In genomic region chr14:55416866-55417265, GRCh38 we compare ENCODE assay signal across 10 cellular contexts. TPM values are rescaled to one million over a fixed set of nuclear protein-coding genes. Genes with fewer than 3 reads are reported as not detected.
A peak's percentile ranks its signal among the peaks of the same experiment; 100 is the strongest.
DNase-seq lines count a peak whose midpoint lies in the region; ATAC-seq, FAIRE-seq and TF ChIP-seq lines count a peak whose summit lies in the region.
"Had no signal": no experiment of that assay in that cellular context is flagged by ENCODE, and none has a peak within 500 bp of the region (broad histone marks: within the 10 kb centered on the region; RNA-seq: fewer than 3 reads in every experiment).

No MANE protein-coding gene starts in this region.

- H4K91ac ChIP-seq in H1 (replicated peaks; ENCODE audit: insufficient read length, low read length), result no peak overlapping the region

- no peak overlapping the region for H2BK5ac ChIP-seq in H1 (ENCODE audit: low read depth, low read length)

- no peak for TF ChIP-seq EP300 in H1 (IDR thresholded peaks at IDR 0.05; ENCODE audit: borderline replicate concordance in 1 of 2, low read depth in 2 of 2, low read length in 2 of 2)
- TF ChIP-seq EP300 in tibial nerve (IDR thresholded peaks at IDR 0.05), result no peak

- no peak overlapping the region for H2AFZ ChIP-seq in H1 (ENCODE audit: low read length)

- no peak overlapping the region for H3K18ac ChIP-seq in H1 (ENCODE audit: extremely low read depth, low read length)

- no peak overlapping the region for H2BK20ac ChIP-seq in H1 (ENCODE audit: low read length)

- H4K5ac ChIP-seq in H1 (ENCODE audit: insufficient read length, low read depth, low read length), result no peak overlapping the region

- H3K4me2 ChIP-seq in H1 (ENCODE audit: insufficient read depth in 1 of 2, low read depth in 2 of 2, low read length in 2 of 2), result no peak overlapping the region

- no peaks in the 10 kb centered on the region for H4K20me1 ChIP-seq in H1 (replicated peaks in 1 of 2; ENCODE audit: control insufficient read depth in 1 of 2, insufficient read depth in 2 of 2, low read length in 2 of 2)

- H3K36me3 ChIP-seq in H1 (ENCODE audit: control insufficient read depth in 2 of 4, insufficient read depth in 4 of 4, low read length in 3 of 4), result no peaks in the 10 kb centered on the region
- no peaks in the 10 kb centered on the region for H3K36me3 ChIP-seq in tibial nerve
- H3K36me3 ChIP-seq: SJSA1 had no signal

- ATAC-seq in HG02588 (IDR thresholded peaks at IDR 0.05; ENCODE audit: unreplicated experiment), result no peak
- no peak for ATAC-seq in left lobe of liver
- ATAC-seq in GM18520 (IDR thresholded peaks at IDR 0.05; ENCODE audit: unreplicated experiment), result no peak

- H3K27me3 ChIP-seq in H1 (replicated peaks in 1 of 4; ENCODE audit: control insufficient read depth in 3 of 4, extremely low read depth in 1 of 4, insufficient read depth in 3 of 4, low read length in 3 of 4) (no peaks in the 10 kb centered on the region), tibial nerve (peaks cover 0 to 11% of the 10 kb centered on the region in 2 donors)

- DNase-seq in stimulated activated CD4-positive, alpha-beta T cell treated with anti-CD3 and anti-CD28 coated beads, Interleukin-15, amount 100 ng/mL, for 24 hours, result peak; percentile 44
- no peak for DNase-seq in stimulated activated CD4-positive, alpha-beta T cell treated with anti-CD3 and anti-CD28 coated beads, Interleukin-12 subunit alpha, Interleukin-12 subunit beta, amount 100 ng/mL, for 4 hours
- peak; percentile 79 for DNase-seq in NCI-H69 (lab: John Stamatoyannopoulos, UW)
- DNase-seq in H1 (ENCODE audit: low read depth in 1 of 2, low spot score in 2 of 2), result peak in 1 of 2 experiments; percentile 58
- no peak for DNase-seq in tibial nerve (ENCODE audit: low spot score in 2 of 2)
- DNase-seq in left lobe of liver (ENCODE audit: low spot score), result no peak

- H3K23me2 ChIP-seq in H1 (ENCODE audit: low read depth, low read length), result peaks cover 2% of the 10 kb centered on the region; the same call in 1 of the 2 replicates

- H3K23ac ChIP-seq in H1 (ENCODE audit: insufficient read length), result no peak overlapping the region

- H4K8ac ChIP-seq in H1 (ENCODE audit: extremely low read depth, insufficient read depth, low read length), result no peak overlapping the region

- no peaks in the 10 kb centered on the region for H3K79me2 ChIP-seq in H1 (ENCODE audit: control insufficient read depth in 1 of 2, insufficient read depth in 2 of 2, low read length in 2 of 2)

- no peak for FAIRE-seq in H1 (lab: Jason Lieb, UNC)
- FAIRE-seq: endothelial cell of umbilical vein had no signal

- no peaks in the 10 kb centered on the region for H3K79me1 ChIP-seq in H1 (ENCODE audit: low read depth, low read length)

- peak; percentile 49 to 72 (median 60) for TF ChIP-seq CTCF in H1 (IDR thresholded peaks at IDR 0.05; ENCODE audit: control extremely low read depth in 1 of 3, insufficient read depth in 1 of 3, low read depth in 1 of 3, low read length in 3 of 3)
- TF ChIP-seq CTCF in tibial nerve (IDR thresholded peaks at IDR 0.05), result no peak

- no peak overlapping the region for H2BK15ac ChIP-seq in H1 (ENCODE audit: low read length)

- H3K14ac ChIP-seq in H1 (ENCODE audit: insufficient read length), result no peak overlapping the region

- no peak overlapping the region for H2AK5ac ChIP-seq in H1 (ENCODE audit: low read depth, low read length)

- peak; percentile 64 to 75 for TF ChIP-seq RAD21 in H1 (IDR thresholded peaks at IDR 0.05 in 1 of 2, conservative IDR thresholded peaks at IDR 0.05 in 1 of 2; ENCODE audit: low read depth in 2 of 2, low read length in 2 of 2)

- H3K9me3 ChIP-seq in H1 (ENCODE audit: insufficient read depth in 2 of 2, low read depth in 1 of 2, low read length in 1 of 2) (no peaks in the 10 kb centered on the region), tibial nerve (no peaks in the 10 kb centered on the region)
- H3K9me3 ChIP-seq: SJSA1 had no signal

- WGBS in H1 (ENCODE audit: extremely low coverage in 1 of 2, insufficient coverage in 1 of 2, insufficient read length in 1 of 2, insufficient replicate concordance in 2 of 2, low coverage in 1 of 2, low lambda C conversion rate in 2 of 2, missing lambda C conversion rate in 1 of 2), 2 experiments, result 46% methylated on average over 5 of the region's 5 CpGs; no CpG with 5 or more reads in 1 of the 2 experiments
- 44 to 45% methylated on average over 5 of the region's 5 CpGs for WGBS in tibial nerve, 2 donors

- CTCF ChIA-PET in H1 (lab: Charles Lee; ENCODE audit: partially characterized antibody), result interaction anchor here (0.5 to 5.9 kb wide), 29 partner anchors 10 to 1104 kb away, joined by 3 to 65 read pairs (median 3); partner anchors contain the start of gene TBPL2

- no peak overlapping the region for H2BK12ac ChIP-seq in H1 (ENCODE audit: low read depth, low read length)

- H3K4me1 ChIP-seq in H1 (replicated peaks in 1 of 4; ENCODE audit: control insufficient read depth in 3 of 4, insufficient read depth in 4 of 4, low read length in 3 of 4) (no peaks in the 10 kb centered on the region; a peak in 1 of 7 replicates), tibial nerve (peaks cover 0 to 4% (median 0%) of the 10 kb centered on the region in 4 donors)

- no peak overlapping the region; a peak in 1 of 7 replicates for H3K9ac ChIP-seq in H1 (replicated peaks in 1 of 4; ENCODE audit: extremely low read depth in 1 of 4, low read depth in 3 of 4, low read length in 3 of 4)

- no peak overlapping the region for H2BK120ac ChIP-seq in H1 (replicated peaks; ENCODE audit: low read depth, low read length)

- no peak overlapping the region for H3K4ac ChIP-seq in H1 (replicated peaks; ENCODE audit: insufficient read length, low read depth, low read length)

- no peak overlapping the region for H3K56ac ChIP-seq in H1 (replicated peaks; ENCODE audit: insufficient read length, low read depth, low read length)

- no peak overlapping the region for H3K27ac ChIP-seq in H1 (ENCODE audit: low read depth, low read length)
- H3K27ac ChIP-seq in tibial nerve, result no peak overlapping the region
- H3K27ac ChIP-seq: SJSA1 had no signal

- POLR2A ChIA-PET in H1 (lab: Charles Lee; ENCODE audit: partially characterized antibody), result interaction anchor here (1.6 kb wide), 1 partner anchor 10 kb away, joined by 6 read pairs; no protein-coding TSS in a partner anchor

- H3K4me3 ChIP-seq in H1 (ENCODE audit: extremely low read depth in 1 of 4, insufficient read depth in 2 of 4, low read depth in 3 of 4, low read length in 4 of 4) (no peak overlapping the region), tibial nerve (no peak overlapping the region)
- H3K4me3 ChIP-seq: SJSA1 had no signal

- TF ChIP-seq POLR2A in H1 (IDR thresholded peaks at IDR 0.05; ENCODE audit: control extremely low read depth in 1 of 2, low read depth in 2 of 2, low read length in 2 of 2) (no peak), tibial nerve (IDR thresholded peaks at IDR 0.05) (no peak)

TF ChIP-seq in H1, 55 proteins besides CTCF, POLR2A, EP300 and RAD21 (continues in another document):
- TF ChIP-seq BCL11A (IDR thresholded peaks at IDR 0.05; ENCODE audit: low read depth in 2 of 2, low read length in 2 of 2) (no peak), NANOG (IDR thresholded peaks at IDR 0.05; ENCODE audit: insufficient read depth, low read depth, low read length, poor library complexity, severe bottlenecking) (no peak), CHD2 (IDR thresholded peaks at IDR 0.05; ENCODE audit: low read length) (no peak), ATF2 (IDR thresholded peaks at IDR 0.05; ENCODE audit: low read length) (no peak), POU5F1 (IDR thresholded peaks at IDR 0.05; ENCODE audit: low read depth, low read length) (no peak), RBBP5 (IDR thresholded peaks at IDR 0.05; ENCODE audit: borderline replicate concordance, low read depth, low read length) (no peak), FOSL1 (IDR thresholded peaks at IDR 0.05; ENCODE audit: insufficient read depth, low read depth, low read length) (no peak), RNF2 (IDR thresholded peaks at IDR 0.05; ENCODE audit: borderline replicate concordance, low read depth, low read length, missing control alignments, poor library complexity, severe bottlenecking) (no peak), ASH2L (IDR thresholded peaks at IDR 0.05; ENCODE audit: low read length) (no peak), TAF7 (optimal IDR thresholded peaks at IDR 0.05; ENCODE audit: borderline replicate concordance, low read depth, low read length) (no peak)

RNA-seq across cellular contexts. Expression of gene ATG14, which starts 5.2 kb away (rescaled TPM):
- total RNA-seq in H1 (2021; fragmentation: NEBNext Ultra II Directional; extraction: Animal tissue kit (Norgen Biotek cat#: 25700)), result 10.8 and 12.2 TPM in 2 replicates
- polyA plus RNA-seq in H1 (2011; rRNA removed), result 4.0 and 4.9 TPM in 2 replicates
- polyA plus RNA-seq in H1 (2011; cell fraction: cytosol; rRNA removed), result 5.4 TPM
- 8.2 TPM for polyA plus RNA-seq in H1 (2011; cell fraction: nucleus; rRNA removed)
- polyA plus RNA-seq in H1 (2012, experiment 1 of 2), result 6.8 to 10.6 TPM (median 8.2 TPM) in 4 replicates
- polyA plus RNA-seq in H1 (2012, experiment 2 of 2), result 2.2 TPM
- 7.0 TPM for polyA plus RNA-seq in H1 (2013, experiment 1 of 2)
- polyA plus RNA-seq in H1 (2013, experiment 2 of 2), result 7.2 TPM
- 10.0 and 11.8 TPM in 2 replicates for polyA minus RNA-seq in H1 (2011; rRNA and poly(A)+ RNA removed)
- 7.6 TPM for polyA minus RNA-seq in H1 (2011; cell fraction: cytosol; rRNA and poly(A)+ RNA removed)
- polyA minus RNA-seq in H1 (2011; cell fraction: nucleus; rRNA and poly(A)+ RNA removed), result 8.2 TPM
- total RNA-seq in tibial nerve (10 to 100 TPM; 10.8 to 18.4 (median 14.7) TPM), left lobe of liver (4.1 TPM)

RNA-seq across cellular contexts. Expression of gene TBPL2, which starts 23.6 kb away (rescaled TPM):
- not detected in 2 replicates for total RNA-seq in H1 (2021; fragmentation: NEBNext Ultra II Directional; extraction: Animal tissue kit (Norgen Biotek cat#: 25700))
- 0.03 TPM in 1 of 2 replicates, not detected in the other for polyA plus RNA-seq in H1 (2011; rRNA removed)
- 0.03 TPM for polyA plus RNA-seq in H1 (2011; cell fraction: cytosol; rRNA removed)
- polyA plus RNA-seq in H1 (2011; cell fraction: nucleus; rRNA removed), result not detected
- not detected in 4 replicates for polyA plus RNA-seq in H1 (2012, experiment 1 of 2)
- polyA plus RNA-seq in H1 (2012, experiment 2 of 2), result not detected
- polyA plus RNA-seq in H1 (2013, experiment 1 of 2), result 0.02 TPM
- polyA plus RNA-seq in H1 (2013, experiment 2 of 2), result 0.02 TPM
- not detected in 2 replicates for polyA minus RNA-seq in H1 (2011; rRNA and poly(A)+ RNA removed)
- not detected for polyA minus RNA-seq in H1 (2011; cell fraction: cytosol; rRNA and poly(A)+ RNA removed)
- polyA minus RNA-seq in H1 (2011; cell fraction: nucleus; rRNA and poly(A)+ RNA removed), result not detected
- under 1 TPM in 1 of 4 donors, not detected in 3; 0.90 TPM for total RNA-seq in tibial nerve
- not detected for total RNA-seq in left lobe of liver
- total RNA-seq: endothelial cell of umbilical vein, SJSA1 had no signal
- polyA plus RNA-seq: endothelial cell of umbilical vein had no signal

Comparison
In these comparisons a context has a peak if more than half of its experiments do, and no peak if none do; other contexts are left out.
1. DNase-seq: peak in stimulated activated CD4-positive, alpha-beta T cell treated with anti-CD3 and anti-CD28 coated beads, Interleukin-15, amount 100 ng/mL, for 24 hours (single experiment) and NCI-H69 (single experiment); none in stimulated activated CD4-positive, alpha-beta T cell treated with anti-CD3 and anti-CD28 coated beads, Interleukin-12 subunit alpha, Interleukin-12 subunit beta, amount 100 ng/mL, for 4 hours (single experiment), tibial nerve (0 of 2) and left lobe of liver (single experiment).
2. CTCF ChIP-seq: peak in H1 (3 of 3); none in tibial nerve (0 of 5).